ENCODE assay signal across 16 cellular contexts in the genomic region with DNA sequence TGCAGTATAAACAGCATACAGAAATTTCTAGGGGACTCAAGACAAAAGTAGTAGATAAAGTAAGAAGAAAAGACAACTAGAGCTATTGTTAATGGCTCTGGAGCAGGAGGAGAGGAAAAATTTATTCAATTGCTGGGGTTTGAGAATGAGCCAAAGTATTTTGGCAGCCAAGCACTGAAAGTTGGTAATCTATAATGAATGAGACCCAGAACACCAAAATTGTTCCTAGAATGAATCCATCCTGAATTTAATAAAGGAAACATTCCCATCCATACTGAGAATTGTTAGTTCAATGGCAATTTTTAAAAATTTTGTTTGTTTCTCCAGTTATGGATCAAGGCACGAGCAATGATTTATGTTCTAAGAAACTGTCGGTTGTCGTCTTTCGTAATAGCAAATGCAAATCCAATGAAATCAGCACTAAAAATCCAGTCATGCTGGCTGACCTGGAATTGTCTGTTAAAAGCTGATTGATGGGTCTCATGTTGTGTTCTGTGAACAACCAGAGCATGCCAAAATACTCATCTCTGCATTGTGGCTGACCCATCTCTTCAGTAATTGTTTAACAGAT.
DNase-seq lines count a peak whose midpoint lies in the region; ATAC-seq and TF ChIP-seq lines count a peak whose summit lies in the region.
"Had no signal": no experiment of that assay in that cellular context is flagged by ENCODE, and none has a peak within 500 bp of the region (broad histone marks: within the 10 kb centered on the region; RNA-seq: fewer than 3 reads in every experiment).

No MANE protein-coding gene starts in this region.

- no peak for ATAC-seq in GM21576 (IDR thresholded peaks at IDR 0.05; ENCODE audit: unreplicated experiment)
- no peak for ATAC-seq in HG03457 (IDR thresholded peaks at IDR 0.05; ENCODE audit: unreplicated experiment)
- ATAC-seq: natural killer cell treated with Interleukin-12 subunit alpha and Interleukin-12 subunit beta and Interleukin-15 and Interleukin-18, amount 100 ng/mL, for 72 hours had no signal

- TF ChIP-seq CTCF in astrocyte of the spinal cord (IDR thresholded peaks at IDR 0.05; ENCODE audit: low read depth, low read length) (no peak), fibroblast of villous mesenchyme (IDR thresholded peaks at IDR 0.05; ENCODE audit: insufficient read depth, low read depth, low read length) (no peak)

- H3K4me3 ChIP-seq in astrocyte of the spinal cord (ENCODE audit: low read depth, low read length) (no peak overlapping the region), fibroblast of villous mesenchyme (ENCODE audit: low read depth, low read length) (no peak overlapping the region)
- H3K4me3 ChIP-seq: HAP-1 had no signal

- in situ Hi-C loops in astrocyte of the spinal cord (cut with HindIII; ENCODE audit: low sequenced_read_pairs), result no loop called here

- peak; percentile 53 for DNase-seq in GM03348 (ENCODE audit: low spot score)
- peak; percentile 61 for DNase-seq in astrocyte of the spinal cord (ENCODE audit: low read depth, low spot score)
- DNase-seq in fibroblast of villous mesenchyme (ENCODE audit: low read depth), result peak; percentile 33
- peak; percentile 21 for DNase-seq in pons (ENCODE audit: low spot score)
- no peak for DNase-seq in activated CD4-positive, alpha-beta T cell treated with anti-CD3 and anti-CD28 coated beads, Interleukin-2, amount 50 U/mL, for 1 hour
- DNase-seq in SW 1271 (lab: John Stamatoyannopoulos, UW), result no peak
- DNase-seq: activated gamma-delta T cell treated with Interleukin-2 at 50 U/mL for 16 hours, AML-193, NCI-H1694 treated with DMSO at 0.1 percent for 48 hours, NCI-H446 treated with DMSO at 0.1 percent for 48 hours, retina, SHP77 had no signal

Comparison
In these comparisons a context has a peak if more than half of its experiments do, and no peak if none do; other contexts are left out.
1. DNase-seq: peak in GM03348 (single experiment), astrocyte of the spinal cord (single experiment), fibroblast of villous mesenchyme (single experiment) and pons (single experiment); none in activated CD4-positive, alpha-beta T cell treated with anti-CD3 and anti-CD28 coated beads, Interleukin-2, amount 50 U/mL, for 1 hour (single experiment) and SW 1271 (0 of 2).